8 cellular contexts compared by ENCODE assay signal in genomic region chr17:30730171-30730836, GRCh38.
DNase-seq lines count a peak whose midpoint lies in the region; ATAC-seq and TF ChIP-seq lines count a peak whose summit lies in the region.
"Not testable (repeated sequence)": the region's sequence is repeated elsewhere in the genome, so short reads cannot be mapped to it uniquely, and the experiment has no call there.

No MANE protein-coding gene starts in this region.

- not testable (repeated sequence) for H3K36me3 ChIP-seq in H7 (replicated peaks; ENCODE audit: control insufficient read depth, insufficient read depth, low read length); OCI-LY3 (replicated peaks; ENCODE audit: low read depth, low read length); endodermal cell (ENCODE audit: control insufficient read depth, insufficient read depth, low read length); sigmoid colon

- intact Hi-C loops in activated CD4-positive, alpha-beta T cell treated with anti-CD3 and anti-CD28 coated beads, Interleukin-2, amount 10 ng/mL, durations not matched to agents 24 days and 14 days (cut with micrococcal nuclease) = loop anchor here (5.0 kb wide), 1 partner anchor 92 kb away; the partner anchor contains the start of gene CRLF3
- intact Hi-C loops in sigmoid colon (cut with DNase I) = not testable (repeated sequence)

- DNase-seq in H7 (peak; percentile 31), endodermal cell (peak; percentile 54), sigmoid colon (peak; percentile 55)
- DNase-seq in activated CD4-positive, alpha-beta T cell treated with anti-CD3 and anti-CD28 coated beads, Interleukin-2, amount 10 ng/mL, durations not matched to agents 24 days and 14 days; activated naive CD4-positive, alpha-beta T cell treated with anti-CD3 and anti-CD28 coated beads, Interleukin-2, amount 10 ng/mL, durations not matched to agents 7 days and 5 days; memory B cell (ENCODE audit: low spot score in 2 of 2): not testable (repeated sequence)

- peaks cover 62% of the 10 kb centered on the region for H3K79me2 ChIP-seq in OCI-LY3 (ENCODE audit: low read length)

- H3K9ac ChIP-seq in OCI-LY3 (ENCODE audit: low read length) = peak overlapping the region; percentile 82; the same call in 1 of the 2 replicates
- not testable (repeated sequence) for H3K9ac ChIP-seq in endodermal cell (ENCODE audit: extremely low read depth, low read length, poor library complexity, severe bottlenecking)

- CTCF ChIA-PET in activated naive CD4-positive, alpha-beta T cell treated with anti-CD3 and anti-CD28 coated beads, Interleukin-2, amount 10 ng/mL, durations not matched to agents 7 days and 5 days (lab: Charles Lee) = not testable (repeated sequence)

- peaks cover 12% of the 10 kb centered on the region for H3K4me1 Mint-ChIP-seq in activated CD4-positive, alpha-beta T cell treated with anti-CD3 and anti-CD28 coated beads, Interleukin-2, amount 10 ng/mL, durations not matched to agents 24 days and 14 days
- H3K4me1 Mint-ChIP-seq in activated naive CD4-positive, alpha-beta T cell treated with anti-CD3 and anti-CD28 coated beads, Interleukin-2, amount 10 ng/mL, durations not matched to agents 7 days and 5 days = peaks cover 38% of the 10 kb centered on the region
- H3K4me1 Mint-ChIP-seq in endodermal cell = peaks cover 11% of the 10 kb centered on the region
- H3K4me1 Mint-ChIP-seq in memory B cell = not testable (repeated sequence)

- not testable (repeated sequence) for TF ChIP-seq POLR2A in sigmoid colon (IDR thresholded peaks at IDR 0.05)

- H3K9me3 Mint-ChIP-seq in activated CD4-positive, alpha-beta T cell treated with anti-CD3 and anti-CD28 coated beads, Interleukin-2, amount 10 ng/mL, durations not matched to agents 24 days and 14 days; activated naive CD4-positive, alpha-beta T cell treated with anti-CD3 and anti-CD28 coated beads, Interleukin-2, amount 10 ng/mL, durations not matched to agents 7 days and 5 days; endodermal cell; memory B cell: not testable (repeated sequence)

- H2AFZ ChIP-seq in OCI-LY3 (ENCODE audit: low read depth, low read length) = not testable (repeated sequence)

- not testable (repeated sequence) for TF ChIP-seq CTCF in 22Rv1 (IDR thresholded peaks at IDR 0.05); OCI-LY3 (IDR thresholded peaks at IDR 0.05; ENCODE audit: low read depth, low read length); endodermal cell (conservative IDR thresholded peaks at IDR 0.05); sigmoid colon (IDR thresholded peaks at IDR 0.05)

- not testable (repeated sequence) for TF ChIP-seq EP300 in sigmoid colon (IDR thresholded peaks at IDR 0.05)

- H3K27me3 ChIP-seq in H7 (ENCODE audit: control insufficient read depth, insufficient read depth, low read length); OCI-LY3 (ENCODE audit: low read depth, low read length); endodermal cell (ENCODE audit: control insufficient read depth, insufficient read depth, low read length, poor library complexity, severe bottlenecking); sigmoid colon: not testable (repeated sequence)

- H3K27ac ChIP-seq in 22Rv1 (peak overlapping the region; percentile 76), sigmoid colon (peak overlapping the region in 2 of 4 donors; percentile 94 to 96)
- H3K27ac ChIP-seq in OCI-LY3 (ENCODE audit: low read length); endodermal cell (ENCODE audit: low read depth, low read length): not testable (repeated sequence)

- H4K20me1 ChIP-seq in OCI-LY3 (ENCODE audit: insufficient read depth, low read length) = peaks cover 19% of the 10 kb centered on the region

- H3K4me3 ChIP-seq in H7 (ENCODE audit: insufficient read depth, low read depth, low read length); endodermal cell (ENCODE audit: low read length); sigmoid colon: not testable (repeated sequence)
- peak overlapping the region; percentile 73; the same call in 1 of the 2 replicates for H3K4me3 ChIP-seq in OCI-LY3 (ENCODE audit: low read length)

- H3K36me3 Mint-ChIP-seq in activated CD4-positive, alpha-beta T cell treated with anti-CD3 and anti-CD28 coated beads, Interleukin-2, amount 10 ng/mL, durations not matched to agents 24 days and 14 days (ENCODE audit: low read depth) = peaks cover 16% of the 10 kb centered on the region
- peaks cover 14% of the 10 kb centered on the region for H3K36me3 Mint-ChIP-seq in activated naive CD4-positive, alpha-beta T cell treated with anti-CD3 and anti-CD28 coated beads, Interleukin-2, amount 10 ng/mL, durations not matched to agents 7 days and 5 days
- not testable (repeated sequence) for H3K36me3 Mint-ChIP-seq in endodermal cell (ENCODE audit: low read depth); memory B cell

- peak overlapping the region; percentile 96 for H3K27ac Mint-ChIP-seq in activated CD4-positive, alpha-beta T cell treated with anti-CD3 and anti-CD28 coated beads, Interleukin-2, amount 10 ng/mL, durations not matched to agents 24 days and 14 days
- H3K27ac Mint-ChIP-seq in activated naive CD4-positive, alpha-beta T cell treated with anti-CD3 and anti-CD28 coated beads, Interleukin-2, amount 10 ng/mL, durations not matched to agents 7 days and 5 days = peak overlapping the region; percentile 94
- H3K27ac Mint-ChIP-seq in endodermal cell = peak overlapping the region; percentile 61
- not testable (repeated sequence) for H3K27ac Mint-ChIP-seq in memory B cell

- H3K4me1 ChIP-seq in OCI-LY3 (ENCODE audit: low read length) = peaks cover 23% of the 10 kb centered on the region
- H3K4me1 ChIP-seq in endodermal cell (ENCODE audit: control insufficient read depth, insufficient read depth, low read length) = not testable (repeated sequence)
- H3K4me1 ChIP-seq in sigmoid colon = peaks cover 0 to 18% (median 17%) of the 10 kb centered on the region in 4 donors

- H3K4me3 Mint-ChIP-seq in activated CD4-positive, alpha-beta T cell treated with anti-CD3 and anti-CD28 coated beads, Interleukin-2, amount 10 ng/mL, durations not matched to agents 24 days and 14 days = peak overlapping the region; percentile 99
- H3K4me3 Mint-ChIP-seq in activated naive CD4-positive, alpha-beta T cell treated with anti-CD3 and anti-CD28 coated beads, Interleukin-2, amount 10 ng/mL, durations not matched to agents 7 days and 5 days = peak overlapping the region; percentile 94
- H3K4me3 Mint-ChIP-seq in endodermal cell (peak overlapping the region; percentile 90), memory B cell (peak overlapping the region; percentile 99)

- H3K27me3 Mint-ChIP-seq in activated CD4-positive, alpha-beta T cell treated with anti-CD3 and anti-CD28 coated beads, Interleukin-2, amount 10 ng/mL, durations not matched to agents 24 days and 14 days; activated naive CD4-positive, alpha-beta T cell treated with anti-CD3 and anti-CD28 coated beads, Interleukin-2, amount 10 ng/mL, durations not matched to agents 7 days and 5 days; endodermal cell (ENCODE audit: insufficient read depth); memory B cell: not testable (repeated sequence)

- not testable (repeated sequence) for ATAC-seq in memory B cell (ENCODE audit: low read depth)

- 95 to 98% methylated on average over 8 of the region's 8 CpGs for WGBS in endodermal cell (ENCODE audit: insufficient coverage in 1 of 2, insufficient read length in 1 of 2), 2 experiments
- 97 to 98% methylated on average over 8 of the region's 8 CpGs for WGBS in sigmoid colon, 2 donors

- H3K9me3 ChIP-seq in OCI-LY3 (ENCODE audit: insufficient read depth, low read length); endodermal cell (ENCODE audit: control insufficient read depth, low read length); sigmoid colon: not testable (repeated sequence)

- H3K4me2 ChIP-seq in OCI-LY3 (ENCODE audit: low read length) = peak overlapping the region; percentile 64
